9 cellular contexts compared by ENCODE assay signal in genomic region chr11:65832231-65832630, GRCh38. TPM values are rescaled to one million over a fixed set of nuclear protein-coding genes. Genes with fewer than 3 reads are reported as not detected.
"Had no signal": no experiment of that assay in that cellular context is flagged by ENCODE, and none has a peak within 500 bp of the region (broad histone marks: within the 10 kb centered on the region; RNA-seq: fewer than 3 reads in every experiment).

No MANE protein-coding gene starts in this region.

RNA-seq across cellular contexts. Expression of gene SNX32, which starts 1.5 kb away (rescaled TPM):
- total RNA-seq: ascending aorta had no signal

RNA-seq across cellular contexts. Expression of gene OVOL1, which starts 45.4 kb away (rescaled TPM):
- total RNA-seq: activated CD8-positive, alpha-beta memory T cell treated with anti-CD3 and anti-CD28 coated beads, Interleukin-2, amount 10 ng/mL, durations not matched to agents 7 days and 5 days; ascending aorta; dermis microvascular lymphatic vessel endothelial cell; heart left ventricle; neural crest cell; osteocyte; pulmonary artery endothelial cell; right lobe of liver; SJSA1 had no signal
